1 cellular context compared by ENCODE assay signal in genomic region chr12:108663324-108664015, GRCh38.
TF ChIP-seq lines count a peak whose summit lies in the region.

No MANE protein-coding gene starts in this region.

TF ChIP-seq in SK-N-SH, 30 proteins besides CTCF, POLR2A, EP300 and RAD21 (continued from another document):
- TF ChIP-seq, protein P1, sequence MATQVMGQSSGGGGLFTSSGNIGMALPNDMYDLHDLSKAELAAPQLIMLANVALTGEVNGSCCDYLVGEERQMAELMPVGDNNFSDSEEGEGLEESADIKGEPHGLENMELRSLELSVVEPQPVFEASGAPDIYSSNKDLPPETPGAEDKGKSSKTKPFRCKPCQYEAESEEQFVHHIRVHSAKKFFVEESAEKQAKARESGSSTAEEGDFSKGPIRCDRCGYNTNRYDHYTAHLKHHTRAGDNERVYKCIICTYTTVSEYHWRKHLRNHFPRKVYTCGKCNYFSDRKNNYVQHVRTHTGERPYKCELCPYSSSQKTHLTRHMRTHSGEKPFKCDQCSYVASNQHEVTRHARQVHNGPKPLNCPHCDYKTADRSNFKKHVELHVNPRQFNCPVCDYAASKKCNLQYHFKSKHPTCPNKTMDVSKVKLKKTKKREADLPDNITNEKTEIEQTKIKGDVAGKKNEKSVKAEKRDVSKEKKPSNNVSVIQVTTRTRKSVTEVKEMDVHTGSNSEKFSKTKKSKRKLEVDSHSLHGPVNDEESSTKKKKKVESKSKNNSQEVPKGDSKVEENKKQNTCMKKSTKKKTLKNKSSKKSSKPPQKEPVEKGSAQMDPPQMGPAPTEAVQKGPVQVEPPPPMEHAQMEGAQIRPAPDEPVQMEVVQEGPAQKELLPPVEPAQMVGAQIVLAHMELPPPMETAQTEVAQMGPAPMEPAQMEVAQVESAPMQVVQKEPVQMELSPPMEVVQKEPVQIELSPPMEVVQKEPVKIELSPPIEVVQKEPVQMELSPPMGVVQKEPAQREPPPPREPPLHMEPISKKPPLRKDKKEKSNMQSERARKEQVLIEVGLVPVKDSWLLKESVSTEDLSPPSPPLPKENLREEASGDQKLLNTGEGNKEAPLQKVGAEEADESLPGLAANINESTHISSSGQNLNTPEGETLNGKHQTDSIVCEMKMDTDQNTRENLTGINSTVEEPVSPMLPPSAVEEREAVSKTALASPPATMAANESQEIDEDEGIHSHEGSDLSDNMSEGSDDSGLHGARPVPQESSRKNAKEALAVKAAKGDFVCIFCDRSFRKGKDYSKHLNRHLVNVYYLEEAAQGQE (IDR thresholded peaks at IDR 0.05; ENCODE audit: low read depth, low read length), result no peak
- TF ChIP-seq FOXM1 (IDR thresholded peaks at IDR 0.05; ENCODE audit: low read depth), result no peak
- TF ChIP-seq CHD2 (IDR thresholded peaks at IDR 0.05; ENCODE audit: low read length, partially characterized antibody), result no peak
- TF ChIP-seq MXI1 (IDR thresholded peaks at IDR 0.05; ENCODE audit: low read depth, low read length), result no peak
- no peak for TF ChIP-seq ELF1 (IDR thresholded peaks at IDR 0.05)
- TF ChIP-seq, protein P2, sequence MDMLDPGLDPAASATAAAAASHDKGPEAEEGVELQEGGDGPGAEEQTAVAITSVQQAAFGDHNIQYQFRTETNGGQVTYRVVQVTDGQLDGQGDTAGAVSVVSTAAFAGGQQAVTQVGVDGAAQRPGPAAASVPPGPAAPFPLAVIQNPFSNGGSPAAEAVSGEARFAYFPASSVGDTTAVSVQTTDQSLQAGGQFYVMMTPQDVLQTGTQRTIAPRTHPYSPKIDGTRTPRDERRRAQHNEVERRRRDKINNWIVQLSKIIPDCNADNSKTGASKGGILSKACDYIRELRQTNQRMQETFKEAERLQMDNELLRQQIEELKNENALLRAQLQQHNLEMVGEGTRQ (IDR thresholded peaks at IDR 0.05; ENCODE audit: borderline replicate concordance, low read depth, low read length), result no peak
- TF ChIP-seq TAF1 (IDR thresholded peaks at IDR 0.05; ENCODE audit: borderline replicate concordance, low read depth, low read length), result no peak
- no peak for TF ChIP-seq RCOR1 (IDR thresholded peaks at IDR 0.05; ENCODE audit: low read length)
- no peak for TF ChIP-seq NFIC (IDR thresholded peaks at IDR 0.05; ENCODE audit: borderline replicate concordance)
- TF ChIP-seq USF1 (IDR thresholded peaks at IDR 0.05; ENCODE audit: borderline replicate concordance, low read depth), result no peak
- no peak for TF ChIP-seq SIN3A (IDR thresholded peaks at IDR 0.05; ENCODE audit: borderline replicate concordance, low read depth, low read length)
- TF ChIP-seq JUND (IDR thresholded peaks at IDR 0.05), result no peak
- TF ChIP-seq TEAD4 (IDR thresholded peaks at IDR 0.05; ENCODE audit: borderline replicate concordance, insufficient read depth), result no peak
- no peak for TF ChIP-seq RFX5 (IDR thresholded peaks at IDR 0.05; ENCODE audit: low read length)
